8 cellular contexts compared by ENCODE assay signal in the genomic region with DNA sequence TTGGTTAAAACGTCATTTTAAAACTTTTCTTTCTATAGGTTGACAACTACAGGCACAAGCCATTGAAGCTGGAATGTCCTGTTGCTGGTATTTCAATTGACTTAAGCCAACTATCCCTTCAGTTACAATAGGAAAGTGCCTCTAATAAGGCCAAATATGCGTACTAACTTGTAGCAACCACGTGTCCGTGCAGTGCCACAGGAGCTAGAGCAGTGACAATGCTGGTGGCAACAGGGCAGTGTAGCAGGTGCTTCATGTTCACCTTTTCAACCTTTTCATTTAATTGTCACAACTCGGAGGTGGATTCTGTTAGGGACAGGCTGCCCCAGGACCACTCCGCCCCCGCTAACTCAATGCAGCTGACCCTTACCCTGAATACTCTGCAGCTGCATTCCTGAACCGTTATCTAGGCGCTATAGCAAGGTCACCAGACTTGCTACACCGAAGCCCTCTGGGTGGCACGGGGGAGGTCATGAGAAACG. TPM values are rescaled to one million over a fixed set of nuclear protein-coding genes. Genes with fewer than 3 reads are reported as not detected.
DNase-seq lines count a peak whose midpoint lies in the region; ATAC-seq and TF ChIP-seq lines count a peak whose summit lies in the region.

No MANE protein-coding gene starts in this region.

- no peaks in the 10 kb centered on the region for H3K27me3 ChIP-seq in upper lobe of left lung

- TF ChIP-seq EP300 in upper lobe of left lung (IDR thresholded peaks at IDR 0.05) = no peak

- H3K27me3 Mint-ChIP-seq in activated T-cell treated with anti-CD3 and anti-CD28 coated beads, Interleukin-2, amount 50 U/mL, for 24 hours = no peaks in the 10 kb centered on the region
- H3K27me3 Mint-ChIP-seq in immature natural killer cell (ENCODE audit: low read depth in 3 of 3) = peaks cover 0 to 6% (median 0%) of the 10 kb centered on the region in 3 donors

- 63% methylated on average over 12 of the region's 12 CpGs for WGBS in upper lobe of left lung, 2 donors

- no peak for TF ChIP-seq CTCF in upper lobe of left lung (IDR thresholded peaks at IDR 0.05)

- intact Hi-C loops in posterior cingulate gyrus (cut with DNase I) = no loop called here

- ATAC-seq in activated naive CD4-positive, alpha-beta T cell treated with anti-CD3 and anti-CD28 coated beads, Interleukin-2, amount 50 U/mL, for 72 hours = no peak
- no peak for ATAC-seq in upper lobe of left lung (ENCODE audit: low FRiP score in 2 of 2)
- ATAC-seq in GM19452 (IDR thresholded peaks at IDR 0.05; ENCODE audit: unreplicated experiment) = no peak

- peak overlapping the region in 2 of 4 donors; percentile 94 to 98 for H3K27ac ChIP-seq in upper lobe of left lung

- H3K9me3 Mint-ChIP-seq in activated T-cell treated with anti-CD3 and anti-CD28 coated beads, Interleukin-2, amount 50 U/mL, for 24 hours = no peaks in the 10 kb centered on the region
- H3K9me3 Mint-ChIP-seq in activated naive CD4-positive, alpha-beta T cell treated with anti-CD3 and anti-CD28 coated beads, Interleukin-2, amount 50 U/mL, for 72 hours = no peaks in the 10 kb centered on the region
- no peaks in the 10 kb centered on the region for H3K9me3 Mint-ChIP-seq in immature natural killer cell

- H3K27ac Mint-ChIP-seq in activated T-cell treated with anti-CD3 and anti-CD28 coated beads, Interleukin-2, amount 50 U/mL, for 24 hours = peak overlapping the region; percentile 99
- H3K27ac Mint-ChIP-seq in activated naive CD4-positive, alpha-beta T cell treated with anti-CD3 and anti-CD28 coated beads, Interleukin-2, amount 50 U/mL, for 72 hours = peak overlapping the region; percentile 39 to 87
- peak overlapping the region in 1 of 6 donors; percentile 91 for H3K27ac Mint-ChIP-seq in immature natural killer cell

- H3K4me1 Mint-ChIP-seq in activated T-cell treated with anti-CD3 and anti-CD28 coated beads, Interleukin-2, amount 50 U/mL, for 24 hours (ENCODE audit: low read depth) = peaks cover 56% of the 10 kb centered on the region
- peaks cover 30 to 46% of the 10 kb centered on the region in 2 donors for H3K4me1 Mint-ChIP-seq in immature natural killer cell

- peaks cover 19 to 32% (median 21%) of the 10 kb centered on the region in 4 donors for H3K4me1 ChIP-seq in upper lobe of left lung

- H3K9me3 ChIP-seq in upper lobe of left lung = no peaks in the 10 kb centered on the region

- TF ChIP-seq POLR2A in upper lobe of left lung (IDR thresholded peaks at IDR 0.05) = no peak

- H3K36me3 Mint-ChIP-seq in activated T-cell treated with anti-CD3 and anti-CD28 coated beads, Interleukin-2, amount 50 U/mL, for 24 hours (ENCODE audit: low read depth) = peaks cover 57% of the 10 kb centered on the region
- peaks cover 36 to 38% of the 10 kb centered on the region in 2 donors for H3K36me3 Mint-ChIP-seq in activated naive CD4-positive, alpha-beta T cell treated with anti-CD3 and anti-CD28 coated beads, Interleukin-2, amount 50 U/mL, for 72 hours
- peaks cover 3 to 9% (median 3%) of the 10 kb centered on the region in 3 donors for H3K36me3 Mint-ChIP-seq in immature natural killer cell

- peak; percentile 52 for DNase-seq in activated T-cell treated with anti-CD3 and anti-CD28 coated beads, Interleukin-2, amount 50 U/mL, for 24 hours
- no peak for DNase-seq in activated T-cell treated with anti-CD3 and anti-CD28 coated beads for 4 hours
- DNase-seq in activated naive CD4-positive, alpha-beta T cell treated with anti-CD3 and anti-CD28 coated beads, Interleukin-2, amount 50 U/mL, for 72 hours (ENCODE audit: low spot score in 2 of 2) = no peak
- DNase-seq in immature natural killer cell = no peak
- no peak for DNase-seq in upper lobe of left lung
- no peak for DNase-seq in H4 (ENCODE audit: low spot score)
- no peak for DNase-seq in posterior cingulate gyrus

- H3K36me3 ChIP-seq in upper lobe of left lung = peaks cover 0 to 27% (median 3%) of the 10 kb centered on the region in 4 donors

- H3K4me3 ChIP-seq in upper lobe of left lung = peak overlapping the region; percentile 64 to 98 (median 77)

- H3K4me3 Mint-ChIP-seq in activated T-cell treated with anti-CD3 and anti-CD28 coated beads, Interleukin-2, amount 50 U/mL, for 24 hours = peak overlapping the region; percentile 97
- peak overlapping the region; percentile 86 to 91 (median 87) for H3K4me3 Mint-ChIP-seq in immature natural killer cell

RNA-seq across cellular contexts. Expression of a gene that starts 37.7 kb away (rescaled TPM):
- total RNA-seq in activated naive CD4-positive, alpha-beta T cell treated with anti-CD3 and anti-CD28 coated beads, Interleukin-2, amount 50 U/mL, for 72 hours = under 1 TPM in 1 of 2 donors, not detected in 1; 0.19 TPM
- not detected for polyA plus RNA-seq in immature natural killer cell
- 1 to 10 TPM in 1 of 6 donors, under 1 TPM in 4, not detected in 1; 0.44 to 2.1 (median 0.79) TPM for total RNA-seq in upper lobe of left lung
- not detected in 2 replicates for total RNA-seq in H4 (2014; rRNA removed; shearing (Covaris generic))

RNA-seq across cellular contexts. Expression of a gene that starts 54.4 kb away (rescaled TPM):
- 1 to 10 TPM; 1.0 to 4.4 TPM for total RNA-seq in activated naive CD4-positive, alpha-beta T cell treated with anti-CD3 and anti-CD28 coated beads, Interleukin-2, amount 50 U/mL, for 72 hours
- polyA plus RNA-seq in immature natural killer cell = 1 to 10 TPM in 2 of 3 donors, not detected in 1; 2.1 to 3.6 TPM
- total RNA-seq in upper lobe of left lung = 10 to 100 TPM in 3 of 6 donors, 1 to 10 TPM in 3; 4.2 to 14.0 (median 8.2) TPM
- total RNA-seq in H4 (2014; rRNA removed; shearing (Covaris generic)) = 7.7 and 12.2 TPM in 2 replicates
